8 cellular contexts compared by ENCODE assay signal in the genomic region with DNA sequence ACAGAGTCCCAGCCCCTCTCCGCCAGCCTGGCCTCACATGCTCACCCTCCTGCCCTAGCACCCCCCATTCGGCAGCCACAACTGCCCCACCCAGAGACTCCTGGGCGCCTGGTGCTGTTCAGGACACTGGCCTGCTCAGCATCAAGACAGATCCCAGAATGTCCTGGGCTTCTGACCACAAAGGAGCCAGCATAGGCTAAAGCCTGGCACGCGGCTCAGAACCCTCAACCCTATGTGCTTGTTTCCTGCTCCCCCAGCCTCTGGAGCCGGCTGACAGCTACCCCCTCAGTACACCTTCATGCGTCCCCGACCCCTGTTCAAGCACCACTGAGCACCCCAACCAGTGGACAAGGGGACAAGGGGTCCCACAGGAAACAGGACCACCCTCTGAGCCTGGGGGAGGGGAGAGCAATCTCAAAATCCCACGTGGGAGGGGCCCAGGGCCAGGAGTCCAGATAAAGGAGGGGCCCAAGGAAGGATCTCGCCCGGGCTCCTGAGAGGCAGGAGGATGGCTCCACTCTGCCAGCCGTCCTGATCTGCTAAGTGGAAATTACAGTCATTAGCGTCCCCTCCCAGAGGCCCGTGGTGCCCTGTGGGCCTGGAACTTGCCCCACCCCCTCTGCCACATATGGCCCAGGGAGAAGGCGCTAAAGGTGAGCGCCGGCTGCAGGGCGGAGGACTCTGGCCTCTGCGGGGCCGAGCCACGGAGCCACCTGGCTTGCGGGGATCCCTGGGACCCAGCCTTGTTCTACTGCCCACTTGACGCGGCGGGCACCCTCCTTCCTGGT. TPM values are rescaled to one million over a fixed set of nuclear protein-coding genes. Genes with fewer than 3 reads are reported as not detected.
A peak's percentile ranks its signal among the peaks of the same experiment; 100 is the strongest.
DNase-seq lines count a peak whose midpoint lies in the region; ATAC-seq and TF ChIP-seq lines count a peak whose summit lies in the region.

No MANE protein-coding gene starts in this region.

- no peak for ATAC-seq in omental fat pad (ENCODE audit: low FRiP score)
- ATAC-seq in GM19035 (IDR thresholded peaks at IDR 0.05; ENCODE audit: unreplicated experiment): no peak

- H3K27ac ChIP-seq in VCaP: peak overlapping the region; percentile 93

- no peak for TF ChIP-seq CTCF in VCaP (conservative IDR thresholded peaks at IDR 0.05)
- TF ChIP-seq CTCF in fibroblast of villous mesenchyme (IDR thresholded peaks at IDR 0.05; ENCODE audit: insufficient read depth, low read depth, low read length): no peak
- no peak for TF ChIP-seq CTCF in omental fat pad (IDR thresholded peaks at IDR 0.05)

- DNase-seq in DMS 273 (lab: John Stamatoyannopoulos, UW; ENCODE audit: unreplicated experiment): peak; percentile 62
- DNase-seq in DMS 273 treated with DMSO at 0.1 percent for 48 hours (lab: John Stamatoyannopoulos, UW): no peak
- peak; percentile 54 for DNase-seq in fibroblast of villous mesenchyme (ENCODE audit: low read depth)
- DNase-seq in renal cortical epithelial cell (ENCODE audit: low read depth): peak; percentile 49
- no peak for DNase-seq in omental fat pad (ENCODE audit: low spot score)
- DNase-seq in activated CD4-positive, alpha-beta T cell treated with anti-CD3 and anti-CD28 coated beads for 48 hours: no peak

- H3K4me3 ChIP-seq in fibroblast of villous mesenchyme (ENCODE audit: low read depth, low read length): peak overlapping the region; percentile 81

RNA-seq across cellular contexts. Expression of gene GPR132, which starts 27.1 kb away (rescaled TPM):
- total RNA-seq in fibroblast of villous mesenchyme: under 0.01 TPM in 1 of 2 replicates, not detected in the other
- 0.30 and 2.1 TPM in 2 replicates for total RNA-seq in renal cortical epithelial cell
- 1 to 10 TPM; 2.7 to 9.0 (median 7.6) TPM for total RNA-seq in omental fat pad

Comparison
In these comparisons a context has a peak if more than half of its experiments do, and no peak if none do; other contexts are left out.
1. DNase-seq: peak in DMS 273 (single experiment), fibroblast of villous mesenchyme (single experiment) and renal cortical epithelial cell (single experiment); none in DMS 273 treated with DMSO at 0.1 percent for 48 hours (single experiment), omental fat pad (single experiment) and activated CD4-positive, alpha-beta T cell treated with anti-CD3 and anti-CD28 coated beads for 48 hours (single experiment).